ENCODE assay signal across 20 cellular contexts in the genomic region with DNA sequence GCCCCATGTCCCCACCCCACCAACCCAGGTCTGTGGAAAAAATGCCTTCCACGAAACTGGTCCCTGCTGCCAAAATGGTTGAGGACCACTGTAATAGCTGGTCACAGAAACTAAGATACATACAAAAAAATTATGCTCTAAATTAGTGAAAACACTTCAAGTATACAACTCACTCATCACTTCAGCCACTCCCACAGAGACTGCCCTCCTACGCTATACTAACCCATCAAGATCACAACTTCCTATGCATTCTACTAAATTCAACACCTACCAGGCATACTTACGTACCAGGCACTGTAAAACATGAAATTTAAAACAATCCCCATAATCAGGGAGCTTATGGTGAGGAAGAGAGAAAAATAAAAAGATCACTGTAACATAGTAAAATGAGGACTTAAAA. TPM values are rescaled to one million over a fixed set of nuclear protein-coding genes. Genes with fewer than 3 reads are reported as not detected.
DNase-seq lines count a peak whose midpoint lies in the region; ATAC-seq lines count a peak whose summit lies in the region.
"Had no signal": no experiment of that assay in that cellular context is flagged by ENCODE, and none has a peak within 500 bp of the region (broad histone marks: within the 10 kb centered on the region; RNA-seq: fewer than 3 reads in every experiment).

No MANE protein-coding gene starts in this region.

- POLR2A ChIA-PET in activated naive CD8-positive, alpha-beta T cell treated with anti-CD3 and anti-CD28 coated beads, Interleukin-2, amount 10 ng/mL, durations not matched to agents 7 days and 5 days (lab: Charles Lee) = no interaction called here

- H3K27me3 Mint-ChIP-seq in activated naive CD8-positive, alpha-beta T cell = no peaks in the 10 kb centered on the region
- H3K27me3 Mint-ChIP-seq in activated naive CD8-positive, alpha-beta T cell treated with anti-CD3 and anti-CD28 coated beads, Interleukin-2, amount 50 U/mL, for 24 hours = no peaks in the 10 kb centered on the region
- no peaks in the 10 kb centered on the region for H3K27me3 Mint-ChIP-seq in activated naive CD8-positive, alpha-beta T cell treated with anti-CD3 and anti-CD28 coated beads, Interleukin-2, amount 10 ng/mL, durations not matched to agents 7 days and 5 days
- H3K27me3 Mint-ChIP-seq: CD4-positive, CD25-positive, alpha-beta regulatory T cell; CD8-positive, alpha-beta memory T cell had no signal

- H3K4me1 Mint-ChIP-seq in activated naive CD8-positive, alpha-beta T cell (ENCODE audit: low read depth) = peaks cover 38% of the 10 kb centered on the region
- peaks cover 21% of the 10 kb centered on the region for H3K4me1 Mint-ChIP-seq in activated naive CD8-positive, alpha-beta T cell treated with anti-CD3 and anti-CD28 coated beads, Interleukin-2, amount 50 U/mL, for 24 hours
- peaks cover 10% of the 10 kb centered on the region for H3K4me1 Mint-ChIP-seq in activated naive CD8-positive, alpha-beta T cell treated with anti-CD3 and anti-CD28 coated beads, Interleukin-2, amount 10 ng/mL, durations not matched to agents 7 days and 5 days
- H3K4me1 Mint-ChIP-seq: CD8-positive, alpha-beta memory T cell had no signal

- no peak overlapping the region for H3K4me3 Mint-ChIP-seq in activated naive CD8-positive, alpha-beta T cell
- no peak overlapping the region for H3K4me3 Mint-ChIP-seq in activated naive CD8-positive, alpha-beta T cell treated with anti-CD3 and anti-CD28 coated beads, Interleukin-2, amount 50 U/mL, for 24 hours
- peak overlapping the region; percentile 26 for H3K4me3 Mint-ChIP-seq in activated naive CD8-positive, alpha-beta T cell treated with anti-CD3 and anti-CD28 coated beads, Interleukin-2, amount 10 ng/mL, durations not matched to agents 7 days and 5 days
- H3K4me3 Mint-ChIP-seq: CD4-positive, CD25-positive, alpha-beta regulatory T cell; CD8-positive, alpha-beta memory T cell had no signal

- DNase-seq in activated naive CD8-positive, alpha-beta T cell treated with anti-CD3 and anti-CD28 coated beads, Interleukin-2, amount 50 U/mL, for 24 hours = no peak
- no peak for DNase-seq in activated naive CD8-positive, alpha-beta T cell treated with anti-CD3 and anti-CD28 coated beads, Interleukin-2, amount 10 ng/mL, durations not matched to agents 7 days and 5 days
- DNase-seq: ACHN; BE2C; C1 segment of cervical spinal cord; CD4-positive, CD25-positive, alpha-beta regulatory T cell; CD8-positive, alpha-beta memory T cell; COR-L47; DMS53; DND-41; EL; GOT3; H7 had no signal

- ATAC-seq in activated naive CD8-positive, alpha-beta T cell treated with anti-CD3 and anti-CD28 coated beads, Interleukin-2, amount 50 U/mL, for 24 hours = no peak
- ATAC-seq in activated naive CD8-positive, alpha-beta T cell treated with anti-CD3 and anti-CD28 coated beads, Interleukin-2, amount 10 ng/mL, durations not matched to agents 7 days and 5 days (ENCODE audit: low read depth) = no peak
- ATAC-seq in GM18868 (IDR thresholded peaks at IDR 0.05; ENCODE audit: unreplicated experiment) (no peak), GM18520 (IDR thresholded peaks at IDR 0.05; ENCODE audit: unreplicated experiment) (no peak)
- ATAC-seq: GM12878, HCT116 had no signal

- H3K9me3 ChIP-seq in KOPT-K1 (ENCODE audit: insufficient read depth, low read length, poor library complexity, severe bottlenecking) = no peaks in the 10 kb centered on the region
- H3K9me3 ChIP-seq: BE2C had no signal

- H3K9me3 Mint-ChIP-seq in activated naive CD8-positive, alpha-beta T cell (ENCODE audit: low read depth) = no peaks in the 10 kb centered on the region
- H3K9me3 Mint-ChIP-seq in activated naive CD8-positive, alpha-beta T cell treated with anti-CD3 and anti-CD28 coated beads, Interleukin-2, amount 50 U/mL, for 24 hours = no peaks in the 10 kb centered on the region
- H3K9me3 Mint-ChIP-seq in activated naive CD8-positive, alpha-beta T cell treated with anti-CD3 and anti-CD28 coated beads, Interleukin-2, amount 10 ng/mL, durations not matched to agents 7 days and 5 days = no peaks in the 10 kb centered on the region
- H3K9me3 Mint-ChIP-seq: CD8-positive, alpha-beta memory T cell had no signal

- H3K27ac ChIP-seq in KOPT-K1 (ENCODE audit: low read depth, low read length, poor library complexity, severe bottlenecking) = peak overlapping the region; percentile 28

- H3K27ac Mint-ChIP-seq in activated naive CD8-positive, alpha-beta T cell = peak overlapping the region; percentile 9
- no peak overlapping the region for H3K27ac Mint-ChIP-seq in activated naive CD8-positive, alpha-beta T cell treated with anti-CD3 and anti-CD28 coated beads, Interleukin-2, amount 50 U/mL, for 24 hours
- H3K27ac Mint-ChIP-seq in activated naive CD8-positive, alpha-beta T cell treated with anti-CD3 and anti-CD28 coated beads, Interleukin-2, amount 10 ng/mL, durations not matched to agents 7 days and 5 days = no peak overlapping the region
- H3K27ac Mint-ChIP-seq: CD4-positive, CD25-positive, alpha-beta regulatory T cell; CD8-positive, alpha-beta memory T cell had no signal

- H3K36me3 Mint-ChIP-seq in activated naive CD8-positive, alpha-beta T cell = peaks cover 28% of the 10 kb centered on the region
- peaks cover 11% of the 10 kb centered on the region for H3K36me3 Mint-ChIP-seq in activated naive CD8-positive, alpha-beta T cell treated with anti-CD3 and anti-CD28 coated beads, Interleukin-2, amount 50 U/mL, for 24 hours (ENCODE audit: low read depth)
- peaks cover 10% of the 10 kb centered on the region for H3K36me3 Mint-ChIP-seq in activated naive CD8-positive, alpha-beta T cell treated with anti-CD3 and anti-CD28 coated beads, Interleukin-2, amount 10 ng/mL, durations not matched to agents 7 days and 5 days

- no peaks in the 10 kb centered on the region; the same call in 1 of the 2 replicates for H3K36me3 ChIP-seq in KOPT-K1 (ENCODE audit: insufficient read depth, low read length)
- H3K36me3 ChIP-seq: BE2C had no signal

RNA-seq across cellular contexts. Expression of gene RUNX2, which starts 22.9 kb away (rescaled TPM):
- 1 to 10 TPM; 5.1 to 6.3 TPM for total RNA-seq in activated naive CD8-positive, alpha-beta T cell treated with anti-CD3 and anti-CD28 coated beads, Interleukin-2, amount 10 ng/mL, durations not matched to agents 7 days and 5 days
- total RNA-seq: G401 had no signal

RNA-seq across cellular contexts. Expression of gene SUPT3H, which starts 26.7 kb away (rescaled TPM):
- 10 to 100 TPM; 10.1 to 11.6 TPM for total RNA-seq in activated naive CD8-positive, alpha-beta T cell treated with anti-CD3 and anti-CD28 coated beads, Interleukin-2, amount 10 ng/mL, durations not matched to agents 7 days and 5 days
